In the genomic region with DNA sequence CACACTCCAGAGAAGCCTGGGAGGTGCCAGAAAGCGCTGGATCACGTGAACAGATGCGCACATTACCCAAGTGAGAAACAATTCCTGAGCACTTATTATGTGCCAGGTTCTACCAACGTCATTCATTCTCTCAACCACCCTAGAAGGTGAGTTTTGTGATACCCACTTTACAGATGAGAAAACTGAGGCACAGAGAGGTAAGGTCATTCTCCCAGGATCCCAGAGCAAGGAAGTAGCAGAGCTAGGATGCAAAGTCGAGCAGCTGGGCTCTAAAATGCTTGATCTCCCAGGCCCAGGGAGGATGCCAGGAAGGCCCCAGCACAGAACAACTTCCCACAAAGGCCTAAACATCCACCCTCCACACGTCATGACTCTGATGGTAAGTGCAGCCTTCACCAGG, we compare ENCODE assay signal across 1 cellular context.
TF ChIP-seq lines count a peak whose summit lies in the region.

No MANE protein-coding gene starts in this region.

TF ChIP-seq in K562, 482 proteins besides CTCF, POLR2A, EP300 and RAD21 (continues in another document):
- TF ChIP-seq, protein P1, sequence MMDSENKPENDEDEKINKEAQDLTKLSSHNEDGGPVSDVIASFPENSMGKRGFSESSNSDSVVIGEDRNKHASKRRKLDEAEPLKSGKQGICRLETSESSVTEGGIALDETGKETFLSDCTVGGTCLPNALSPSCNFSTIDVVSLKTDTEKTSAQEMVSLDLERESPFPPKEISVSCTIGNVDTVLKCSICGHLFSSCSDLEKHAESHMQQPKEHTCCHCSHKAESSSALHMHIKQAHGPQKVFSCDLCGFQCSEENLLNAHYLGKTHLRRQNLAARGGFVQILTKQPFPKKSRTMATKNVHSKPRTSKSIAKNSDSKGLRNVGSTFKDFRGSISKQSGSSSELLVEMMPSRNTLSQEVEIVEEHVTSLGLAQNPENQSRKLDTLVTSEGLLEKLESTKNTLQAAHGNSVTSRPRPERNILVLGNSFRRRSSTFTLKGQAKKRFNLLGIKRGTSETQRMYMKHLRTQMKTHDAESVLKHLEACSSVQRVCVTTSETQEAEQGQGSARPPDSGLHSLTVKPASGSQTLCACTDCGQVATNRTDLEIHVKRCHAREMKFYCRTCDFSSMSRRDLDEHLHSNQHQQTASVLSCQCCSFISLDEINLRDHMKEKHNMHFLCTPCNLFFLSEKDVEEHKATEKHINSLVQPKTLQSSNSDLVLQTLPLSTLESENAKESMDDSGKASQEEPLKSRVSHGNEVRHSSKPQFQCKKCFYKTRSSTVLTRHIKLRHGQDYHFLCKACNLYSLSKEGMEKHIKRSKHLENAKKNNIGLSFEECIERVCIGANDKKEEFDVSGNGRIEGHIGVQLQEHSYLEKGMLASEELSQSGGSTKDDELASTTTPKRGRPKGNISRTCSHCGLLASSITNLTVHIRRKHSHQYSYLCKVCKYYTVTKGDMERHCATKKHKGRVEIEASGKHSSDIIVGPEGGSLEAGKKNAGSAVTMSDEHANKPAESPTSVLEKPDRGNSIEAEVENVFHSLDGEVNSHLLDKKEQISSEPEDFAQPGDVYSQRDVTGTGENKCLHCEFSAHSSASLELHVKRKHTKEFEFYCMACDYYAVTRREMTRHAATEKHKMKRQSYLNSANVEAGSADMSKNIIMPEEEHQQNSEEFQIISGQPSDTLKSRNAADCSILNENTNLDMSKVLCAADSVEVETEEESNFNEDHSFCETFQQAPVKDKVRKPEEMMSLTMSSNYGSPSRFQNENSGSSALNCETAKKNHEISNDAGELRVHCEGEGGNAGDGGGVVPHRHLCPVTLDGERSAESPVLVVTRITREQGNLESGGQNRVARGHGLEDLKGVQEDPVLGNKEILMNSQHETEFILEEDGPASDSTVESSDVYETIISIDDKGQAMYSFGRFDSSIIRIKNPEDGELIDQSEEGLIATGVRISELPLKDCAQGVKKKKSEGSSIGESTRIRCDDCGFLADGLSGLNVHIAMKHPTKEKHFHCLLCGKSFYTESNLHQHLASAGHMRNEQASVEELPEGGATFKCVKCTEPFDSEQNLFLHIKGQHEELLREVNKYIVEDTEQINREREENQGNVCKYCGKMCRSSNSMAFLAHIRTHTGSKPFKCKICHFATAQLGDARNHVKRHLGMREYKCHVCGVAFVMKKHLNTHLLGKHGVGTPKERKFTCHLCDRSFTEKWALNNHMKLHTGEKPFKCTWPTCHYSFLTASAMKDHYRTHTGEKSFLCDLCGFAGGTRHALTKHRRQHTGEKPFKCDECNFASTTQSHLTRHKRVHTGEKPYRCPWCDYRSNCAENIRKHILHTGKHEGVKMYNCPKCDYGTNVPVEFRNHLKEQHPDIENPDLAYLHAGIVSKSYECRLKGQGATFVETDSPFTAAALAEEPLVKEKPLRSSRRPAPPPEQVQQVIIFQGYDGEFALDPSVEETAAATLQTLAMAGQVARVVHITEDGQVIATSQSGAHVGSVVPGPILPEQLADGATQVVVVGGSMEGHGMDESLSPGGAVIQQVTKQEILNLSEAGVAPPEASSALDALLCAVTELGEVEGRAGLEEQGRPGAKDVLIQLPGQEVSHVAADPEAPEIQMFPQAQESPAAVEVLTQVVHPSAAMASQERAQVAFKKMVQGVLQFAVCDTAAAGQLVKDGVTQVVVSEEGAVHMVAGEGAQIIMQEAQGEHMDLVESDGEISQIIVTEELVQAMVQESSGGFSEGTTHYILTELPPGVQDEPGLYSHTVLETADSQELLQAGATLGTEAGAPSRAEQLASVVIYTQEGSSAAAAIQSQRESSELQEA (IDR thresholded peaks at IDR 0.05; ENCODE audit: low read depth), result no peak
- no peak for TF ChIP-seq MCM5 (IDR thresholded peaks at IDR 0.05; ENCODE audit: low read depth)
- peak; percentile 72 for TF ChIP-seq RBM25 (IDR thresholded peaks at IDR 0.05; ENCODE audit: low read depth, low read length, severe bottlenecking)
- TF ChIP-seq CEBPG (CRISPR knock-in tag; IDR thresholded peaks at IDR 0.05), result no peak
- no peak for TF ChIP-seq CEBPG (tag; conservative IDR thresholded peaks at IDR 0.05 in 1 of 2, IDR thresholded peaks at IDR 0.05 in 1 of 2)
- TF ChIP-seq L3MBTL2 (IDR thresholded peaks at IDR 0.05), result no peak
- TF ChIP-seq RBM22 (IDR thresholded peaks at IDR 0.05; ENCODE audit: low read depth, low read length, poor library complexity, severe bottlenecking), result no peak
- TF ChIP-seq, protein P2, sequence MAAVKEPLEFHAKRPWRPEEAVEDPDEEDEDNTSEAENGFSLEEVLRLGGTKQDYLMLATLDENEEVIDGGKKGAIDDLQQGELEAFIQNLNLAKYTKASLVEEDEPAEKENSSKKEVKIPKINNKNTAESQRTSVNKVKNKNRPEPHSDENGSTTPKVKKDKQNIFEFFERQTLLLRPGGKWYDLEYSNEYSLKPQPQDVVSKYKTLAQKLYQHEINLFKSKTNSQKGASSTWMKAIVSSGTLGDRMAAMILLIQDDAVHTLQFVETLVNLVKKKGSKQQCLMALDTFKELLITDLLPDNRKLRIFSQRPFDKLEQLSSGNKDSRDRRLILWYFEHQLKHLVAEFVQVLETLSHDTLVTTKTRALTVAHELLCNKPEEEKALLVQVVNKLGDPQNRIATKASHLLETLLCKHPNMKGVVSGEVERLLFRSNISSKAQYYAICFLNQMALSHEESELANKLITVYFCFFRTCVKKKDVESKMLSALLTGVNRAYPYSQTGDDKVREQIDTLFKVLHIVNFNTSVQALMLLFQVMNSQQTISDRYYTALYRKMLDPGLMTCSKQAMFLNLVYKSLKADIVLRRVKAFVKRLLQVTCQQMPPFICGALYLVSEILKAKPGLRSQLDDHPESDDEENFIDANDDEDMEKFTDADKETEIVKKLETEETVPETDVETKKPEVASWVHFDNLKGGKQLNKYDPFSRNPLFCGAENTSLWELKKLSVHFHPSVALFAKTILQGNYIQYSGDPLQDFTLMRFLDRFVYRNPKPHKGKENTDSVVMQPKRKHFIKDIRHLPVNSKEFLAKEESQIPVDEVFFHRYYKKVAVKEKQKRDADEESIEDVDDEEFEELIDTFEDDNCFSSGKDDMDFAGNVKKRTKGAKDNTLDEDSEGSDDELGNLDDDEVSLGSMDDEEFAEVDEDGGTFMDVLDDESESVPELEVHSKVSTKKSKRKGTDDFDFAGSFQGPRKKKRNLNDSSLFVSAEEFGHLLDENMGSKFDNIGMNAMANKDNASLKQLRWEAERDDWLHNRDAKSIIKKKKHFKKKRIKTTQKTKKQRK (IDR thresholded peaks at IDR 0.05; ENCODE audit: borderline replicate concordance, low read depth, low read length), result no peak
- TF ChIP-seq ESRRA (IDR thresholded peaks at IDR 0.05; ENCODE audit: borderline replicate concordance, low read depth), result peak; percentile 41; the same call in 1 of the 2 replicates
- TF ChIP-seq HDAC6 (IDR thresholded peaks at IDR 0.05; ENCODE audit: low read depth, low read length), result no peak
- TF ChIP-seq, protein P3, sequence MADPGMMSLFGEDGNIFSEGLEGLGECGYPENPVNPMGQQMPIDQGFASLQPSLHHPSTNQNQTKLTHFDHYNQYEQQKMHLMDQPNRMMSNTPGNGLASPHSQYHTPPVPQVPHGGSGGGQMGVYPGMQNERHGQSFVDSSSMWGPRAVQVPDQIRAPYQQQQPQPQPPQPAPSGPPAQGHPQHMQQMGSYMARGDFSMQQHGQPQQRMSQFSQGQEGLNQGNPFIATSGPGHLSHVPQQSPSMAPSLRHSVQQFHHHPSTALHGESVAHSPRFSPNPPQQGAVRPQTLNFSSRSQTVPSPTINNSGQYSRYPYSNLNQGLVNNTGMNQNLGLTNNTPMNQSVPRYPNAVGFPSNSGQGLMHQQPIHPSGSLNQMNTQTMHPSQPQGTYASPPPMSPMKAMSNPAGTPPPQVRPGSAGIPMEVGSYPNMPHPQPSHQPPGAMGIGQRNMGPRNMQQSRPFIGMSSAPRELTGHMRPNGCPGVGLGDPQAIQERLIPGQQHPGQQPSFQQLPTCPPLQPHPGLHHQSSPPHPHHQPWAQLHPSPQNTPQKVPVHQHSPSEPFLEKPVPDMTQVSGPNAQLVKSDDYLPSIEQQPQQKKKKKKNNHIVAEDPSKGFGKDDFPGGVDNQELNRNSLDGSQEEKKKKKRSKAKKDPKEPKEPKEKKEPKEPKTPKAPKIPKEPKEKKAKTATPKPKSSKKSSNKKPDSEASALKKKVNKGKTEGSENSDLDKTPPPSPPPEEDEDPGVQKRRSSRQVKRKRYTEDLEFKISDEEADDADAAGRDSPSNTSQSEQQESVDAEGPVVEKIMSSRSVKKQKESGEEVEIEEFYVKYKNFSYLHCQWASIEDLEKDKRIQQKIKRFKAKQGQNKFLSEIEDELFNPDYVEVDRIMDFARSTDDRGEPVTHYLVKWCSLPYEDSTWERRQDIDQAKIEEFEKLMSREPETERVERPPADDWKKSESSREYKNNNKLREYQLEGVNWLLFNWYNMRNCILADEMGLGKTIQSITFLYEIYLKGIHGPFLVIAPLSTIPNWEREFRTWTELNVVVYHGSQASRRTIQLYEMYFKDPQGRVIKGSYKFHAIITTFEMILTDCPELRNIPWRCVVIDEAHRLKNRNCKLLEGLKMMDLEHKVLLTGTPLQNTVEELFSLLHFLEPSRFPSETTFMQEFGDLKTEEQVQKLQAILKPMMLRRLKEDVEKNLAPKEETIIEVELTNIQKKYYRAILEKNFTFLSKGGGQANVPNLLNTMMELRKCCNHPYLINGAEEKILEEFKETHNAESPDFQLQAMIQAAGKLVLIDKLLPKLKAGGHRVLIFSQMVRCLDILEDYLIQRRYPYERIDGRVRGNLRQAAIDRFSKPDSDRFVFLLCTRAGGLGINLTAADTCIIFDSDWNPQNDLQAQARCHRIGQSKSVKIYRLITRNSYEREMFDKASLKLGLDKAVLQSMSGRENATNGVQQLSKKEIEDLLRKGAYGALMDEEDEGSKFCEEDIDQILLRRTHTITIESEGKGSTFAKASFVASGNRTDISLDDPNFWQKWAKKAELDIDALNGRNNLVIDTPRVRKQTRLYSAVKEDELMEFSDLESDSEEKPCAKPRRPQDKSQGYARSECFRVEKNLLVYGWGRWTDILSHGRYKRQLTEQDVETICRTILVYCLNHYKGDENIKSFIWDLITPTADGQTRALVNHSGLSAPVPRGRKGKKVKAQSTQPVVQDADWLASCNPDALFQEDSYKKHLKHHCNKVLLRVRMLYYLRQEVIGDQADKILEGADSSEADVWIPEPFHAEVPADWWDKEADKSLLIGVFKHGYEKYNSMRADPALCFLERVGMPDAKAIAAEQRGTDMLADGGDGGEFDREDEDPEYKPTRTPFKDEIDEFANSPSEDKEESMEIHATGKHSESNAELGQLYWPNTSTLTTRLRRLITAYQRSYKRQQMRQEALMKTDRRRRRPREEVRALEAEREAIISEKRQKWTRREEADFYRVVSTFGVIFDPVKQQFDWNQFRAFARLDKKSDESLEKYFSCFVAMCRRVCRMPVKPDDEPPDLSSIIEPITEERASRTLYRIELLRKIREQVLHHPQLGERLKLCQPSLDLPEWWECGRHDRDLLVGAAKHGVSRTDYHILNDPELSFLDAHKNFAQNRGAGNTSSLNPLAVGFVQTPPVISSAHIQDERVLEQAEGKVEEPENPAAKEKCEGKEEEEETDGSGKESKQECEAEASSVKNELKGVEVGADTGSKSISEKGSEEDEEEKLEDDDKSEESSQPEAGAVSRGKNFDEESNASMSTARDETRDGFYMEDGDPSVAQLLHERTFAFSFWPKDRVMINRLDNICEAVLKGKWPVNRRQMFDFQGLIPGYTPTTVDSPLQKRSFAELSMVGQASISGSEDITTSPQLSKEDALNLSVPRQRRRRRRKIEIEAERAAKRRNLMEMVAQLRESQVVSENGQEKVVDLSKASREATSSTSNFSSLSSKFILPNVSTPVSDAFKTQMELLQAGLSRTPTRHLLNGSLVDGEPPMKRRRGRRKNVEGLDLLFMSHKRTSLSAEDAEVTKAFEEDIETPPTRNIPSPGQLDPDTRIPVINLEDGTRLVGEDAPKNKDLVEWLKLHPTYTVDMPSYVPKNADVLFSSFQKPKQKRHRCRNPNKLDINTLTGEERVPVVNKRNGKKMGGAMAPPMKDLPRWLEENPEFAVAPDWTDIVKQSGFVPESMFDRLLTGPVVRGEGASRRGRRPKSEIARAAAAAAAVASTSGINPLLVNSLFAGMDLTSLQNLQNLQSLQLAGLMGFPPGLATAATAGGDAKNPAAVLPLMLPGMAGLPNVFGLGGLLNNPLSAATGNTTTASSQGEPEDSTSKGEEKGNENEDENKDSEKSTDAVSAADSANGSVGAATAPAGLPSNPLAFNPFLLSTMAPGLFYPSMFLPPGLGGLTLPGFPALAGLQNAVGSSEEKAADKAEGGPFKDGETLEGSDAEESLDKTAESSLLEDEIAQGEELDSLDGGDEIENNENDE (IDR thresholded peaks at IDR 0.05; ENCODE audit: low read depth, low read length), result no peak
- TF ChIP-seq MCM7 (IDR thresholded peaks at IDR 0.05), result no peak
- TF ChIP-seq STAG1 (CRISPR knock-in tag; IDR thresholded peaks at IDR 0.05; ENCODE audit: borderline replicate concordance), result no peak
- TF ChIP-seq, protein P4, sequence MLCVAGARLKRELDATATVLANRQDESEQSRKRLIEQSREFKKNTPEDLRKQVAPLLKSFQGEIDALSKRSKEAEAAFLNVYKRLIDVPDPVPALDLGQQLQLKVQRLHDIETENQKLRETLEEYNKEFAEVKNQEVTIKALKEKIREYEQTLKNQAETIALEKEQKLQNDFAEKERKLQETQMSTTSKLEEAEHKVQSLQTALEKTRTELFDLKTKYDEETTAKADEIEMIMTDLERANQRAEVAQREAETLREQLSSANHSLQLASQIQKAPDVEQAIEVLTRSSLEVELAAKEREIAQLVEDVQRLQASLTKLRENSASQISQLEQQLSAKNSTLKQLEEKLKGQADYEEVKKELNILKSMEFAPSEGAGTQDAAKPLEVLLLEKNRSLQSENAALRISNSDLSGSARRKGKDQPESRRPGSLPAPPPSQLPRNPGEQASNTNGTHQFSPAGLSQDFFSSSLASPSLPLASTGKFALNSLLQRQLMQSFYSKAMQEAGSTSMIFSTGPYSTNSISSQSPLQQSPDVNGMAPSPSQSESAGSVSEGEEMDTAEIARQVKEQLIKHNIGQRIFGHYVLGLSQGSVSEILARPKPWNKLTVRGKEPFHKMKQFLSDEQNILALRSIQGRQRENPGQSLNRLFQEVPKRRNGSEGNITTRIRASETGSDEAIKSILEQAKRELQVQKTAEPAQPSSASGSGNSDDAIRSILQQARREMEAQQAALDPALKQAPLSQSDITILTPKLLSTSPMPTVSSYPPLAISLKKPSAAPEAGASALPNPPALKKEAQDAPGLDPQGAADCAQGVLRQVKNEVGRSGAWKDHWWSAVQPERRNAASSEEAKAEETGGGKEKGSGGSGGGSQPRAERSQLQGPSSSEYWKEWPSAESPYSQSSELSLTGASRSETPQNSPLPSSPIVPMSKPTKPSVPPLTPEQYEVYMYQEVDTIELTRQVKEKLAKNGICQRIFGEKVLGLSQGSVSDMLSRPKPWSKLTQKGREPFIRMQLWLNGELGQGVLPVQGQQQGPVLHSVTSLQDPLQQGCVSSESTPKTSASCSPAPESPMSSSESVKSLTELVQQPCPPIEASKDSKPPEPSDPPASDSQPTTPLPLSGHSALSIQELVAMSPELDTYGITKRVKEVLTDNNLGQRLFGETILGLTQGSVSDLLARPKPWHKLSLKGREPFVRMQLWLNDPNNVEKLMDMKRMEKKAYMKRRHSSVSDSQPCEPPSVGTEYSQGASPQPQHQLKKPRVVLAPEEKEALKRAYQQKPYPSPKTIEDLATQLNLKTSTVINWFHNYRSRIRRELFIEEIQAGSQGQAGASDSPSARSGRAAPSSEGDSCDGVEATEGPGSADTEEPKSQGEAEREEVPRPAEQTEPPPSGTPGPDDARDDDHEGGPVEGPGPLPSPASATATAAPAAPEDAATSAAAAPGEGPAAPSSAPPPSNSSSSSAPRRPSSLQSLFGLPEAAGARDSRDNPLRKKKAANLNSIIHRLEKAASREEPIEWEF (CRISPR knock-in tag; IDR thresholded peaks at IDR 0.05), result no peak
